16 cellular contexts compared by ENCODE assay signal in genomic region chr21:45148316-45149000, GRCh38.
DNase-seq lines count a peak whose midpoint lies in the region; ATAC-seq, FAIRE-seq and TF ChIP-seq lines count a peak whose summit lies in the region.
"Had no signal": no experiment of that assay in that cellular context is flagged by ENCODE, and none has a peak within 500 bp of the region (broad histone marks: within the 10 kb centered on the region; RNA-seq: fewer than 3 reads in every experiment).

No MANE protein-coding gene starts in this region.

- H3K4me2 ChIP-seq in H1 (ENCODE audit: insufficient read depth in 1 of 2, low read depth in 2 of 2, low read length in 2 of 2) = no peak overlapping the region

- H3K27ac Mint-ChIP-seq in activated CD4-positive, alpha-beta T cell treated with anti-CD3 and anti-CD28 coated beads, Interleukin-2, amount 10 ng/mL, durations not matched to agents 7 days and 5 days = no peak overlapping the region
- peak overlapping the region in 2 of 3 donors; percentile 44 to 71 for H3K27ac Mint-ChIP-seq in CD4-positive, CD25-positive, alpha-beta regulatory T cell
- H3K27ac Mint-ChIP-seq: CD8-positive, alpha-beta T cell had no signal

- no peak overlapping the region for H2AK5ac ChIP-seq in H1 (ENCODE audit: low read depth, low read length)

- no peak overlapping the region for H3K18ac ChIP-seq in H1 (ENCODE audit: extremely low read depth, low read length)

- H3K4me1 ChIP-seq in CD4-positive, CD25-positive, alpha-beta regulatory T cell (ENCODE audit: control insufficient read depth, insufficient read depth, low read length, poor library complexity, severe bottlenecking) = peaks cover 12% of the 10 kb centered on the region
- H3K4me1 ChIP-seq in H1 (replicated peaks in 1 of 4; ENCODE audit: control insufficient read depth in 3 of 4, insufficient read depth in 4 of 4, low read length in 3 of 4) = no peaks in the 10 kb centered on the region; a peak in 1 of 7 replicates
- no peaks in the 10 kb centered on the region for H3K4me1 ChIP-seq in thyroid gland

- no peak overlapping the region for H3K4ac ChIP-seq in H1 (replicated peaks; ENCODE audit: insufficient read length, low read depth, low read length)

- no peak overlapping the region for H2BK20ac ChIP-seq in H1 (ENCODE audit: low read length)

- no peak overlapping the region for H2BK15ac ChIP-seq in H1 (ENCODE audit: low read length)

- H4K8ac ChIP-seq in H1 (ENCODE audit: extremely low read depth, insufficient read depth, low read length) = peak overlapping the region; percentile 57; the same call in 1 of the 2 replicates

- no peaks in the 10 kb centered on the region for H3K27me3 Mint-ChIP-seq in activated CD4-positive, alpha-beta T cell treated with anti-CD3 and anti-CD28 coated beads, Interleukin-2, amount 10 ng/mL, durations not matched to agents 7 days and 5 days
- no peaks in the 10 kb centered on the region for H3K27me3 Mint-ChIP-seq in CD4-positive, CD25-positive, alpha-beta regulatory T cell

- H3K23me2 ChIP-seq in H1 (ENCODE audit: low read depth, low read length) = no peaks in the 10 kb centered on the region

- H3K9me3 ChIP-seq in CD4-positive, CD25-positive, alpha-beta regulatory T cell (ENCODE audit: control insufficient read depth in 2 of 2, low read length in 2 of 2) = no peaks in the 10 kb centered on the region
- no peaks in the 10 kb centered on the region for H3K9me3 ChIP-seq in H1 (ENCODE audit: insufficient read depth in 2 of 2, low read depth in 1 of 2, low read length in 1 of 2)
- H3K9me3 ChIP-seq in thyroid gland = no peaks in the 10 kb centered on the region
- H3K9me3 ChIP-seq: BE2C had no signal

- no peak for ATAC-seq in CD4-positive, CD25-positive, alpha-beta regulatory T cell (ENCODE audit: low read depth in 2 of 2)
- no peak for ATAC-seq in HG02678 (IDR thresholded peaks at IDR 0.05; ENCODE audit: unreplicated experiment)
- ATAC-seq: CD8-positive, alpha-beta T cell; K562; PC-3 had no signal

- H3K27ac ChIP-seq in CD4-positive, CD25-positive, alpha-beta regulatory T cell (ENCODE audit: insufficient read depth, low read length, poor library complexity, severe bottlenecking) = no peak overlapping the region
- H3K27ac ChIP-seq in H1 (ENCODE audit: low read depth, low read length) (no peak overlapping the region), thyroid gland (no peak overlapping the region)

- no peaks in the 10 kb centered on the region for H3K79me2 ChIP-seq in H1 (ENCODE audit: control insufficient read depth in 1 of 2, insufficient read depth in 2 of 2, low read length in 2 of 2)

- H3K4me3 ChIP-seq in CD4-positive, CD25-positive, alpha-beta regulatory T cell (ENCODE audit: low read depth, low read length) = no peak overlapping the region
- H3K4me3 ChIP-seq in H1 (ENCODE audit: extremely low read depth in 1 of 4, insufficient read depth in 2 of 4, low read depth in 3 of 4, low read length in 4 of 4) = no peak overlapping the region
- H3K4me3 ChIP-seq in thyroid gland (replicated peaks in 1 of 3) = no peak overlapping the region
- H3K4me3 ChIP-seq: K562 had no signal

- no peak overlapping the region; a peak in 1 of 7 replicates for H3K9ac ChIP-seq in H1 (replicated peaks in 1 of 4; ENCODE audit: extremely low read depth in 1 of 4, low read depth in 3 of 4, low read length in 3 of 4)

- no peaks in the 10 kb centered on the region for H3K9me3 Mint-ChIP-seq in activated CD4-positive, alpha-beta T cell treated with anti-CD3 and anti-CD28 coated beads, Interleukin-2, amount 10 ng/mL, durations not matched to agents 7 days and 5 days
- H3K9me3 Mint-ChIP-seq in CD4-positive, CD25-positive, alpha-beta regulatory T cell = peaks cover 0 to 2% (median 0%) of the 10 kb centered on the region in 7 donors
- H3K9me3 Mint-ChIP-seq: CD8-positive, alpha-beta T cell had no signal

- peak; percentile 4 for DNase-seq in activated CD4-positive, alpha-beta T cell treated with anti-CD3 and anti-CD28 coated beads, Interleukin-2, amount 10 ng/mL, durations not matched to agents 7 days and 5 days
- no peak for DNase-seq in activated CD4-positive, alpha-beta T cell treated with anti-CD3 and anti-CD28 coated beads for 1 hour
- no peak for DNase-seq in CD4-positive, CD25-positive, alpha-beta regulatory T cell
- DNase-seq in H1 (ENCODE audit: low read depth in 1 of 2, low spot score in 2 of 2) (peak in 1 of 2 experiments; percentile 40), posterior vena cava (ENCODE audit: low spot score) (peak; percentile 67), thyroid gland (no peak), DMS79 treated with DMSO at 0.1 percent for 48 hours (lab: John Stamatoyannopoulos, UW) (no peak)
- DNase-seq: 8988T, BE2C, NCI-H1436, NCI-H2029, NCI-H748 treated with DMSO at 0.1 percent for 48 hours, PC-3 had no signal

- no peaks in the 10 kb centered on the region for H4K20me1 ChIP-seq in H1 (replicated peaks in 1 of 2; ENCODE audit: control insufficient read depth in 1 of 2, insufficient read depth in 2 of 2, low read length in 2 of 2)

- CTCF ChIA-PET in activated CD4-positive, alpha-beta T cell treated with anti-CD3 and anti-CD28 coated beads, Interleukin-2, amount 10 ng/mL, durations not matched to agents 7 days and 5 days (lab: Charles Lee) = interaction anchor here (0.6 to 0.7 kb wide), 2 partner anchors 10 to 19 kb away, joined by 3 read pairs; no protein-coding TSS in a partner anchor
- CTCF ChIA-PET in H1 (lab: Charles Lee; ENCODE audit: partially characterized antibody) = interaction anchor here (0.6 to 3.5 kb wide), 8 partner anchors 10 to 161 kb away, joined by 3 to 47 read pairs (median 4); no protein-coding TSS in a partner anchor

- no peaks in the 10 kb centered on the region for H3K79me1 ChIP-seq in H1 (ENCODE audit: low read depth, low read length)

- peak overlapping the region; percentile 8 for H3K14ac ChIP-seq in H1 (ENCODE audit: insufficient read length)

- H3K23ac ChIP-seq in H1 (ENCODE audit: insufficient read length) = no peak overlapping the region

- H2AFZ ChIP-seq in H1 (ENCODE audit: low read length) = no peak overlapping the region

- no peak overlapping the region for H2BK5ac ChIP-seq in H1 (ENCODE audit: low read depth, low read length)

- 93% methylated on average over 14 of the region's 14 CpGs; no CpG with 5 or more reads in 1 of the 2 experiments for WGBS in H1 (ENCODE audit: extremely low coverage in 1 of 2, insufficient coverage in 1 of 2, insufficient read length in 1 of 2, insufficient replicate concordance in 2 of 2, low coverage in 1 of 2, low lambda C conversion rate in 2 of 2, missing lambda C conversion rate in 1 of 2), 2 experiments
- 89 to 92% methylated on average over 14 of the region's 14 CpGs for WGBS in thyroid gland, 2 donors

- TF ChIP-seq EP300 in H1 (IDR thresholded peaks at IDR 0.05; ENCODE audit: borderline replicate concordance in 1 of 2, low read depth in 2 of 2, low read length in 2 of 2) = no peak

- no peak overlapping the region for H4K91ac ChIP-seq in H1 (replicated peaks; ENCODE audit: insufficient read length, low read length)

- TF ChIP-seq CTCF in H1 (IDR thresholded peaks at IDR 0.05; ENCODE audit: control extremely low read depth in 1 of 3, insufficient read depth in 1 of 3, low read depth in 1 of 3, low read length in 3 of 3) (no peak), thyroid gland (IDR thresholded peaks at IDR 0.05) (no peak)

- H3K4me3 Mint-ChIP-seq in activated CD4-positive, alpha-beta T cell treated with anti-CD3 and anti-CD28 coated beads, Interleukin-2, amount 10 ng/mL, durations not matched to agents 7 days and 5 days = no peak overlapping the region
- H3K4me3 Mint-ChIP-seq in CD4-positive, CD25-positive, alpha-beta regulatory T cell = peak overlapping the region in 1 of 4 donors; percentile 21
- H3K4me3 Mint-ChIP-seq: CD8-positive, alpha-beta T cell had no signal

- H3K4me1 Mint-ChIP-seq in activated CD4-positive, alpha-beta T cell treated with anti-CD3 and anti-CD28 coated beads, Interleukin-2, amount 10 ng/mL, durations not matched to agents 7 days and 5 days = peaks cover 29% of the 10 kb centered on the region
- peaks cover 12 to 30% (median 22%) of the 10 kb centered on the region in 4 donors for H3K4me1 Mint-ChIP-seq in CD4-positive, CD25-positive, alpha-beta regulatory T cell

- TF ChIP-seq RAD21 in H1 (IDR thresholded peaks at IDR 0.05 in 1 of 2, conservative IDR thresholded peaks at IDR 0.05 in 1 of 2; ENCODE audit: low read depth in 2 of 2, low read length in 2 of 2) = no peak

- H3K27me3 ChIP-seq in CD4-positive, CD25-positive, alpha-beta regulatory T cell (ENCODE audit: control insufficient read depth, insufficient read depth, low read length) = no peaks in the 10 kb centered on the region
- peaks cover 0 to 2% (median 0%) of the 10 kb centered on the region in 4 experiments; a peak in 1 of 7 replicates for H3K27me3 ChIP-seq in H1 (replicated peaks in 1 of 4; ENCODE audit: control insufficient read depth in 3 of 4, extremely low read depth in 1 of 4, insufficient read depth in 3 of 4, low read length in 3 of 4)
- no peaks in the 10 kb centered on the region for H3K27me3 ChIP-seq in thyroid gland
- H3K27me3 ChIP-seq: BE2C had no signal

- POLR2A ChIA-PET in activated CD4-positive, alpha-beta T cell treated with anti-CD3 and anti-CD28 coated beads, Interleukin-2, amount 10 ng/mL, durations not matched to agents 7 days and 5 days (lab: Charles Lee) = no interaction called here
- POLR2A ChIA-PET in H1 (lab: Charles Lee; ENCODE audit: partially characterized antibody) = interaction anchor here (0.5 to 1.0 kb wide), 2 partner anchors 10 to 71 kb away, joined by 3 read pairs; no protein-coding TSS in a partner anchor

- H2BK120ac ChIP-seq in H1 (replicated peaks; ENCODE audit: low read depth, low read length) = no peak overlapping the region

- TF ChIP-seq POLR2A in H1 (IDR thresholded peaks at IDR 0.05; ENCODE audit: control extremely low read depth in 1 of 2, low read depth in 2 of 2, low read length in 2 of 2) (no peak), thyroid gland (IDR thresholded peaks at IDR 0.05) (no peak)

- no peak overlapping the region for H2BK12ac ChIP-seq in H1 (ENCODE audit: low read depth, low read length)

- peaks cover 14% of the 10 kb centered on the region for H3K36me3 ChIP-seq in CD4-positive, CD25-positive, alpha-beta regulatory T cell (ENCODE audit: control insufficient read depth, insufficient read depth, low read length)
- no peaks in the 10 kb centered on the region for H3K36me3 ChIP-seq in H1 (ENCODE audit: control insufficient read depth in 2 of 4, insufficient read depth in 4 of 4, low read length in 3 of 4)
- H3K36me3 ChIP-seq in thyroid gland = no peaks in the 10 kb centered on the region
- H3K36me3 ChIP-seq: BE2C had no signal

- no peak for FAIRE-seq in H1 (lab: Jason Lieb, UNC)
- FAIRE-seq: K562 had no signal

- intact Hi-C loops in posterior vena cava (cut with DNase I) (loop anchor here in 1 of 2 donors (10.0 kb wide), 1 partner anchor 56 kb away; no protein-coding TSS in a partner anchor), thyroid gland (cut with DNase I) (no loop called here)

- H3K56ac ChIP-seq in H1 (replicated peaks; ENCODE audit: insufficient read length, low read depth, low read length) = no peak overlapping the region

- no peak overlapping the region for H4K5ac ChIP-seq in H1 (ENCODE audit: insufficient read length, low read depth, low read length)

- no peaks in the 10 kb centered on the region for H3K36me3 Mint-ChIP-seq in activated CD4-positive, alpha-beta T cell treated with anti-CD3 and anti-CD28 coated beads, Interleukin-2, amount 10 ng/mL, durations not matched to agents 7 days and 5 days (ENCODE audit: low read depth)
- H3K36me3 Mint-ChIP-seq in CD4-positive, CD25-positive, alpha-beta regulatory T cell = peaks cover 32% of the 10 kb centered on the region

Comparison
In these comparisons a context has a peak if more than half of its experiments do, and no peak if none do; other contexts are left out.
1. DNase-seq: peak in activated CD4-positive, alpha-beta T cell treated with anti-CD3 and anti-CD28 coated beads, Interleukin-2, amount 10 ng/mL, durations not matched to agents 7 days and 5 days (single experiment) and posterior vena cava (single experiment); none in activated CD4-positive, alpha-beta T cell treated with anti-CD3 and anti-CD28 coated beads for 1 hour (single experiment), CD4-positive, CD25-positive, alpha-beta regulatory T cell (0 of 3), thyroid gland (0 of 2) and DMS79 treated with DMSO at 0.1 percent for 48 hours (single experiment).